8 cellular contexts compared by ENCODE assay signal in genomic region chr12:116532986-116533342, GRCh38. TPM values are rescaled to one million over a fixed set of nuclear protein-coding genes. Genes with fewer than 3 reads are reported as not detected.
DNase-seq lines count a peak whose midpoint lies in the region; ATAC-seq, FAIRE-seq and TF ChIP-seq lines count a peak whose summit lies in the region.

No MANE protein-coding gene starts in this region.

- H3K56ac ChIP-seq in mesendoderm (ENCODE audit: low read length) = peak overlapping the region; percentile 20

- H3K4me2 ChIP-seq in mesendoderm (ENCODE audit: low read length) = peak overlapping the region; percentile 7

- no peak overlapping the region for H2BK5ac ChIP-seq in mesendoderm (ENCODE audit: low read length)

- no CpG with 5 or more reads among the region's 11 CpGs for WGBS in mesendoderm (ENCODE audit: extremely low coverage, insufficient coverage, low lambda C conversion rate)
- WGBS in aorta, 2 donors = 4% methylated on average over 11 of the region's 11 CpGs
- 1 to 3% (median 1%) methylated on average over 11 of the region's 11 CpGs for WGBS in small intestine, 3 donors

- no peaks in the 10 kb centered on the region for H3K79me1 ChIP-seq in mesendoderm (ENCODE audit: low read length)

- peaks cover 1 to 2% of the 10 kb centered on the region in 2 donors for H3K36me3 Mint-ChIP-seq in CD4-positive, alpha-beta memory T cell
- no peaks in the 10 kb centered on the region for H3K36me3 Mint-ChIP-seq in HFFc6 (ENCODE audit: low read depth)
- no peaks in the 10 kb centered on the region for H3K36me3 Mint-ChIP-seq in activated CD8-positive, alpha-beta T cell treated with anti-CD3 and anti-CD28 coated beads, Interleukin-2, amount 10 ng/mL, durations not matched to agents 7 days and 5 days (ENCODE audit: low read depth)

- no peaks in the 10 kb centered on the region for H3K36me3 ChIP-seq in CD4-positive, alpha-beta memory T cell (ENCODE audit: insufficient read depth, low read length)
- H3K36me3 ChIP-seq in mesendoderm (ENCODE audit: control insufficient read depth, insufficient read depth, low read length) (no peaks in the 10 kb centered on the region), aorta (ENCODE audit: control insufficient read depth in 1 of 2, insufficient read depth in 2 of 2, low read length in 1 of 2) (no peaks in the 10 kb centered on the region), small intestine (ENCODE audit: control insufficient read depth in 2 of 2, insufficient read depth in 2 of 2, low read length in 2 of 2) (no peaks in the 10 kb centered on the region)

- no peak overlapping the region for H2BK120ac ChIP-seq in mesendoderm (ENCODE audit: low read depth, low read length)

- no peak for FAIRE-seq in small intestine (lab: Jason Lieb, UNC)

- peak overlapping the region; percentile 80 to 93 (median 90) for H3K4me3 Mint-ChIP-seq in CD4-positive, alpha-beta memory T cell
- H3K4me3 Mint-ChIP-seq in HFFc6 = peak overlapping the region; percentile 90
- H3K4me3 Mint-ChIP-seq in activated CD8-positive, alpha-beta T cell treated with anti-CD3 and anti-CD28 coated beads, Interleukin-2, amount 10 ng/mL, durations not matched to agents 7 days and 5 days = peak overlapping the region; percentile 83

- peaks cover 1 to 11% of the 10 kb centered on the region in 2 donors for H3K27me3 Mint-ChIP-seq in CD4-positive, alpha-beta memory T cell
- no peaks in the 10 kb centered on the region; the same call in none of the 2 replicates for H3K27me3 Mint-ChIP-seq in HFFc6 (ENCODE audit: insufficient read depth)
- H3K27me3 Mint-ChIP-seq in activated CD8-positive, alpha-beta T cell treated with anti-CD3 and anti-CD28 coated beads, Interleukin-2, amount 10 ng/mL, durations not matched to agents 7 days and 5 days (ENCODE audit: low read depth) = peaks cover 7% of the 10 kb centered on the region

- no peak overlapping the region for H3K9ac ChIP-seq in mesendoderm (ENCODE audit: low read length)

- H4K5ac ChIP-seq in mesendoderm (ENCODE audit: low read length) = no peak overlapping the region

- no peak overlapping the region for H3K23ac ChIP-seq in mesendoderm (ENCODE audit: low read length)

- intact Hi-C loops in CD4-positive, alpha-beta memory T cell (cut with micrococcal nuclease) = loop anchor here (1.0 to 10.0 kb wide), 2 partner anchors 26 to 62 kb away; partner anchors contain the start of gene MAP1LC3B2
- intact Hi-C loops in aorta (cut with DNase I) = loop anchor here (5.0 kb wide), 3 partner anchors 64 to 536 kb away; partner anchors contain the start of gene MED13L (in 1 of the 2)

- peak overlapping the region; percentile 76 to 88 for H3K4me3 ChIP-seq in CD4-positive, alpha-beta memory T cell (ENCODE audit: low read length in 2 of 2)
- no peak overlapping the region for H3K4me3 ChIP-seq in mesendoderm (ENCODE audit: low read length)
- no peak overlapping the region for H3K4me3 ChIP-seq in aorta (ENCODE audit: low read length in 2 of 2)
- H3K4me3 ChIP-seq in small intestine (ENCODE audit: low read depth in 1 of 2, low read length in 2 of 2) = peak overlapping the region in 1 of 2 donors; percentile 56

- H3K4me1 ChIP-seq in CD4-positive, alpha-beta memory T cell (ENCODE audit: insufficient read depth, low read length) = peaks cover 22% of the 10 kb centered on the region
- peaks cover 9% of the 10 kb centered on the region for H3K4me1 ChIP-seq in mesendoderm (ENCODE audit: control insufficient read depth, low read depth, low read length)
- peaks cover 1 to 5% of the 10 kb centered on the region in 2 donors for H3K4me1 ChIP-seq in aorta (ENCODE audit: control insufficient read depth in 1 of 2, insufficient read depth in 2 of 2, low read length in 2 of 2)
- peaks cover 0 to 8% of the 10 kb centered on the region in 2 donors for H3K4me1 ChIP-seq in small intestine (ENCODE audit: control insufficient read depth in 2 of 2, insufficient read depth in 1 of 2, low read depth in 1 of 2, low read length in 1 of 2)

- H3K9me3 Mint-ChIP-seq in CD4-positive, alpha-beta memory T cell = no peaks in the 10 kb centered on the region
- no peaks in the 10 kb centered on the region for H3K9me3 Mint-ChIP-seq in HFFc6
- H3K9me3 Mint-ChIP-seq in activated CD8-positive, alpha-beta T cell treated with anti-CD3 and anti-CD28 coated beads, Interleukin-2, amount 10 ng/mL, durations not matched to agents 7 days and 5 days (ENCODE audit: insufficient read depth) = no peaks in the 10 kb centered on the region

- no peak overlapping the region for H2AK5ac ChIP-seq in mesendoderm (ENCODE audit: low read length)

- ATAC-seq in activated CD8-positive, alpha-beta T cell treated with anti-CD3 and anti-CD28 coated beads, Interleukin-2, amount 10 ng/mL, durations not matched to agents 7 days and 5 days = peak; percentile 25
- ATAC-seq in aorta (ENCODE audit: low FRiP score) = no peak

- no peak overlapping the region for H3K18ac ChIP-seq in mesendoderm (ENCODE audit: low read length)

- H2BK15ac ChIP-seq in mesendoderm (replicated peaks; ENCODE audit: low read depth) = no peak overlapping the region

- H3K79me2 ChIP-seq in mesendoderm (ENCODE audit: control insufficient read depth, insufficient read depth, low read length) = no peaks in the 10 kb centered on the region

- DNase-seq in CD4-positive, alpha-beta memory T cell = peak in 2 of 5 donors; percentile 6 to 9
- DNase-seq in HFFc6 = no peak
- DNase-seq in activated CD8-positive, alpha-beta T cell treated with anti-CD3 and anti-CD28 coated beads, Interleukin-2, amount 10 ng/mL, durations not matched to agents 7 days and 5 days = no peak
- DNase-seq in mesendoderm = no peak
- no peak for DNase-seq in aorta
- DNase-seq in COLO829 (ENCODE audit: low spot score) = no peak
- no peak for DNase-seq in small intestine
- no peak for DNase-seq in H4 (ENCODE audit: low spot score)

- TF ChIP-seq CTCF in HFFc6 (IDR thresholded peaks at IDR 0.05) = no peak

- peaks cover 19 to 46% (median 31%) of the 10 kb centered on the region in 4 donors for H3K4me1 Mint-ChIP-seq in CD4-positive, alpha-beta memory T cell
- peaks cover 47% of the 10 kb centered on the region for H3K4me1 Mint-ChIP-seq in HFFc6 (ENCODE audit: low read depth)
- H3K4me1 Mint-ChIP-seq in activated CD8-positive, alpha-beta T cell treated with anti-CD3 and anti-CD28 coated beads, Interleukin-2, amount 10 ng/mL, durations not matched to agents 7 days and 5 days (ENCODE audit: low read depth) = peaks cover 32% of the 10 kb centered on the region

- H3K27ac Mint-ChIP-seq in CD4-positive, alpha-beta memory T cell = peak overlapping the region in 6 of 7 donors; percentile 13 to 82 (median 52)
- no peak overlapping the region for H3K27ac Mint-ChIP-seq in HFFc6
- H3K27ac Mint-ChIP-seq in activated CD8-positive, alpha-beta T cell treated with anti-CD3 and anti-CD28 coated beads, Interleukin-2, amount 10 ng/mL, durations not matched to agents 7 days and 5 days = no peak overlapping the region

- H3K4ac ChIP-seq in mesendoderm (ENCODE audit: low read depth, low read length) = no peak overlapping the region

- no peaks in the 10 kb centered on the region for H3K27me3 ChIP-seq in CD4-positive, alpha-beta memory T cell (ENCODE audit: insufficient read depth, low read length)
- H3K27me3 ChIP-seq in mesendoderm (ENCODE audit: insufficient read depth, low read length, poor library complexity) = no peaks in the 10 kb centered on the region
- no peaks in the 10 kb centered on the region for H3K27me3 ChIP-seq in aorta (ENCODE audit: control insufficient read depth in 1 of 2, insufficient read depth in 2 of 2, low read length in 1 of 2)
- no peaks in the 10 kb centered on the region for H3K27me3 ChIP-seq in small intestine (ENCODE audit: control insufficient read depth in 2 of 2, insufficient read depth in 2 of 2, low read length in 2 of 2)

- POLR2A ChIA-PET in CD4-positive, alpha-beta memory T cell (lab: Charles Lee; ENCODE audit: partially characterized antibody) = interaction anchor here (1.6 to 2.2 kb wide), 2 partner anchors 8 to 26 kb away, joined by 5 to 43 read pairs; partner anchors contain the start of gene MAP1LC3B2
- POLR2A ChIA-PET in activated CD8-positive, alpha-beta T cell treated with anti-CD3 and anti-CD28 coated beads, Interleukin-2, amount 10 ng/mL, durations not matched to agents 7 days and 5 days (lab: Charles Lee) = interaction anchor here (0.8 to 1.6 kb wide), 3 partner anchors 8 to 29 kb away, joined by 4 to 16 read pairs (median 4); partner anchors contain the start of gene MAP1LC3B2

- H4K8ac ChIP-seq in mesendoderm (ENCODE audit: low read depth, low read length) = no peak overlapping the region

- no peak overlapping the region for H3K27ac ChIP-seq in CD4-positive, alpha-beta memory T cell (ENCODE audit: low read depth, low read length)
- H3K27ac ChIP-seq in mesendoderm (ENCODE audit: low read depth, low read length) (no peak overlapping the region), aorta (ENCODE audit: low read depth in 1 of 2, low read length in 2 of 2) (no peak overlapping the region), small intestine (ENCODE audit: low read depth in 1 of 2, low read length in 1 of 2) (no peak overlapping the region)

- H3K9me3 ChIP-seq in CD4-positive, alpha-beta memory T cell (ENCODE audit: control insufficient read depth in 1 of 2, low read length in 2 of 2) = no peaks in the 10 kb centered on the region
- H3K9me3 ChIP-seq in aorta (ENCODE audit: control insufficient read depth, low read length) = no peaks in the 10 kb centered on the region
- no peaks in the 10 kb centered on the region for H3K9me3 ChIP-seq in small intestine (ENCODE audit: control insufficient read depth, low read depth)

- CTCF ChIA-PET in CD4-positive, alpha-beta memory T cell (lab: Charles Lee; ENCODE audit: partially characterized antibody) = interaction anchor here (1.0 to 1.6 kb wide), 4 partner anchors 15 to 67 kb away, joined by 3 to 8 read pairs (median 4); no protein-coding TSS in a partner anchor
- CTCF ChIA-PET in activated CD8-positive, alpha-beta T cell treated with anti-CD3 and anti-CD28 coated beads, Interleukin-2, amount 10 ng/mL, durations not matched to agents 7 days and 5 days (lab: Charles Lee) = interaction anchor here (1.0 to 1.1 kb wide), 2 partner anchors 25 to 170 kb away, joined by 3 to 5 read pairs; partner anchors contain the start of gene MAP1LC3B2

RNA-seq across cellular contexts. Expression of gene MAP1LC3B2, which starts 26.2 kb away (rescaled TPM):
- 1 to 10 TPM; 1.7 to 2.9 TPM for total RNA-seq in CD4-positive, alpha-beta memory T cell
- polyA plus RNA-seq in CD4-positive, alpha-beta memory T cell = 1 to 10 TPM; 4.4 to 6.8 TPM
- total RNA-seq in HFFc6 (2021; fragmentation: NEBNext Ultra II Directional; extraction: Animal tissue kit (Norgen Biotek cat#: 25700)) = 1 to 10 TPM; 1.7 to 3.7 (median 2.9) TPM
- total RNA-seq in activated CD8-positive, alpha-beta T cell treated with anti-CD3 and anti-CD28 coated beads, Interleukin-2, amount 10 ng/mL, durations not matched to agents 7 days and 5 days = 1 to 10 TPM; 1.3 to 1.7 TPM
- 0.20 TPM for polyA plus RNA-seq in mesendoderm (2013, experiment 1 of 2)
- polyA plus RNA-seq in mesendoderm (2013, experiment 2 of 2) = not detected
- 1 to 10 TPM; 1.0 to 3.1 TPM for total RNA-seq in aorta
- 1 to 10 TPM; 2.3 to 3.5 TPM for polyA plus RNA-seq in aorta
- 1 to 10 TPM; 1.1 to 2.7 (median 1.6) TPM for polyA plus RNA-seq in small intestine
- 0.41 and 1.6 TPM in 2 replicates for total RNA-seq in H4 (2014; rRNA removed; shearing (Covaris generic))

Comparison
In these comparisons a context has a peak if more than half of its experiments do, and no peak if none do; other contexts are left out.
1. H3K4me3 ChIP-seq: peak in CD4-positive, alpha-beta memory T cell (2 of 2); none in mesendoderm (single experiment) and aorta (0 of 2).
2. H3K27ac Mint-ChIP-seq: peak in CD4-positive, alpha-beta memory T cell (6 of 7); none in HFFc6 (single experiment) and activated CD8-positive, alpha-beta T cell treated with anti-CD3 and anti-CD28 coated beads, Interleukin-2, amount 10 ng/mL, durations not matched to agents 7 days and 5 days (single experiment).
3. Peak in every context shown above with its lines, with median percentiles within 50 percentile points of each other: H3K4me3 Mint-ChIP-seq.